ENCODE assay signal across 20 cellular contexts in genomic region chr6:160275511-160276003, GRCh38. TPM values are rescaled to one million over a fixed set of nuclear protein-coding genes. Genes with fewer than 3 reads are reported as not detected.
"Had no signal": no experiment of that assay in that cellular context is flagged by ENCODE, and none has a peak within 500 bp of the region (broad histone marks: within the 10 kb centered on the region; RNA-seq: fewer than 3 reads in every experiment).

No MANE protein-coding gene starts in this region.

- DNase-seq: activated CD4-positive, alpha-beta memory T cell treated with anti-CD3 and anti-CD28 coated beads, Interleukin-2, amount 10 ng/mL, durations not matched to agents 7 days and 5 days; activated CD4-positive, alpha-beta T cell treated with anti-CD3 and anti-CD28 coated beads for 4 hours; activated effector memory CD4-positive, alpha-beta T cell treated with anti-CD3 and anti-CD28 coated beads, Interleukin-2, amount 50 U/mL, for 16 hours; activated T-cell treated with anti-CD3 and anti-CD28 coated beads, Interleukin-2, amount 50 U/mL, for 4 hours; central memory CD4-positive, alpha-beta T cell; foreskin keratinocyte; naive B cell; ovary; spleen; stimulated activated naive CD8-positive, alpha-beta T cell treated with anti-CD3 and anti-CD28 coated beads, Interleukin-15, amount 100 ng/mL, for 72 hours; upper lobe of right lung had no signal

- H3K4me1 Mint-ChIP-seq: activated CD4-positive, alpha-beta memory T cell treated with anti-CD3 and anti-CD28 coated beads, Interleukin-2, amount 10 ng/mL, durations not matched to agents 7 days and 5 days; naive B cell; neural progenitor cell; stimulated activated naive CD8-positive, alpha-beta T cell treated with anti-CD3 and anti-CD28 coated beads, Interleukin-15, amount 100 ng/mL, for 72 hours had no signal

- H3K27me3 Mint-ChIP-seq: activated CD4-positive, alpha-beta memory T cell treated with anti-CD3 and anti-CD28 coated beads, Interleukin-2, amount 10 ng/mL, durations not matched to agents 7 days and 5 days had no signal

- H3K36me3 Mint-ChIP-seq: activated naive CD4-positive, alpha-beta T cell treated with anti-CD3 and anti-CD28 coated beads, Interleukin-2, amount 50 U/mL, for 72 hours; naive B cell; neural progenitor cell had no signal

- H3K27ac Mint-ChIP-seq: activated CD4-positive, alpha-beta memory T cell treated with anti-CD3 and anti-CD28 coated beads, Interleukin-2, amount 10 ng/mL, durations not matched to agents 7 days and 5 days; activated naive CD4-positive, alpha-beta T cell treated with anti-CD3 and anti-CD28 coated beads, Interleukin-2, amount 50 U/mL, for 72 hours; naive B cell; neural progenitor cell; stimulated activated naive CD8-positive, alpha-beta T cell treated with anti-CD3 and anti-CD28 coated beads, Interleukin-15, amount 100 ng/mL, for 72 hours; WTC11 had no signal

- H3K36me3 ChIP-seq: neural progenitor cell, ovary, right atrium auricular region, spleen, upper lobe of right lung had no signal

- ATAC-seq: activated naive CD4-positive, alpha-beta T cell treated with anti-CD3 and anti-CD28 coated beads, Interleukin-2, amount 50 U/mL, for 72 hours; activated T-cell treated with anti-CD3 and anti-CD28 coated beads, Interleukin-2, amount 50 U/mL, for 4 hours; foreskin keratinocyte; stimulated activated naive CD8-positive, alpha-beta T cell treated with anti-CD3 and anti-CD28 coated beads, Interleukin-15, amount 100 ng/mL, for 72 hours; upper lobe of right lung; WTC11 had no signal

- H3K9ac ChIP-seq: neural progenitor cell had no signal

- H3K4me1 ChIP-seq: neural progenitor cell, right atrium auricular region, spleen, upper lobe of right lung had no signal

- H3K4me3 ChIP-seq: coronary artery, neural progenitor cell, ovary, right atrium auricular region, spleen, upper lobe of right lung had no signal

- H2AFZ ChIP-seq: neural progenitor cell had no signal

- H3K9me3 ChIP-seq: ovary, right atrium auricular region had no signal

- H3K9me3 Mint-ChIP-seq: activated CD4-positive, alpha-beta memory T cell treated with anti-CD3 and anti-CD28 coated beads, Interleukin-2, amount 10 ng/mL, durations not matched to agents 7 days and 5 days; activated naive CD4-positive, alpha-beta T cell treated with anti-CD3 and anti-CD28 coated beads, Interleukin-2, amount 50 U/mL, for 72 hours; activated T-cell treated with anti-CD3 and anti-CD28 coated beads, Interleukin-2, amount 50 U/mL, for 4 hours; neural progenitor cell; stimulated activated naive CD8-positive, alpha-beta T cell treated with anti-CD3 and anti-CD28 coated beads, Interleukin-15, amount 100 ng/mL, for 72 hours had no signal

- H3K27ac ChIP-seq: coronary artery, foreskin keratinocyte, neural progenitor cell, ovary, right atrium auricular region, spleen, upper lobe of right lung had no signal

- H3K4me3 Mint-ChIP-seq: activated CD4-positive, alpha-beta memory T cell treated with anti-CD3 and anti-CD28 coated beads, Interleukin-2, amount 10 ng/mL, durations not matched to agents 7 days and 5 days; activated T-cell treated with anti-CD3 and anti-CD28 coated beads, Interleukin-2, amount 50 U/mL, for 4 hours; naive B cell; neural progenitor cell; stimulated activated naive CD8-positive, alpha-beta T cell treated with anti-CD3 and anti-CD28 coated beads, Interleukin-15, amount 100 ng/mL, for 72 hours; WTC11 had no signal

- H3K27me3 ChIP-seq: foreskin keratinocyte, neural progenitor cell, ovary, right atrium auricular region, spleen, upper lobe of right lung had no signal

- H3K4me2 ChIP-seq: neural progenitor cell had no signal

RNA-seq across cellular contexts. Expression of gene SLC22A2, which starts 16.9 kb away (rescaled TPM):
- total RNA-seq: activated CD4-positive, alpha-beta memory T cell treated with anti-CD3 and anti-CD28 coated beads, Interleukin-2, amount 10 ng/mL, durations not matched to agents 7 days and 5 days; activated naive CD4-positive, alpha-beta T cell treated with anti-CD3 and anti-CD28 coated beads, Interleukin-2, amount 50 U/mL, for 72 hours; activated T-cell treated with anti-CD3 and anti-CD28 coated beads, Interleukin-2, amount 50 U/mL, for 4 hours; endothelial cell of umbilical vein; foreskin keratinocyte; lung microvascular endothelial cell; mononuclear cell; right atrium auricular region; spleen; T-helper 2 cell treated with Interferon-gamma antibody and Interleukin-4, amounts not matched to agents 100 ng/mL and 5 ng/mL, for 36 hours; upper lobe of right lung had no signal
- polyA plus RNA-seq: endothelial cell of umbilical vein, foreskin keratinocyte, spleen had no signal
